In genomic region chr12:9402432-9403040, GRCh38 we compare ENCODE assay signal across 7 cellular contexts.
A peak's percentile ranks its signal among the peaks of the same experiment; 100 is the strongest.
DNase-seq lines count a peak whose midpoint lies in the region; ATAC-seq and TF ChIP-seq lines count a peak whose summit lies in the region.
"Not testable (repeated sequence)": the region's sequence is repeated elsewhere in the genome, so short reads cannot be mapped to it uniquely, and the experiment has no call there.

No MANE protein-coding gene starts in this region.

- POLR2A ChIA-PET in Panc1 (lab: Charles Lee) = not testable (repeated sequence)

- intact Hi-C loops in Panc1 (cut with micrococcal nuclease; ENCODE audit: unreplicated experiment); cardiac septum (cut with DNase I): not testable (repeated sequence)

- not testable (repeated sequence) for H3K9me3 ChIP-seq in ES-I3 (ENCODE audit: control insufficient read depth, insufficient read depth, low read length); Panc1 (ENCODE audit: control insufficient read depth, insufficient read depth, low read depth, low read length); WERI-Rb-1 (ENCODE audit: severe bottlenecking)

- DNase-seq in NCI-H1105 treated with DMSO at 0.1 percent for 48 hours (lab: John Stamatoyannopoulos, UW) (peak; percentile 3), NCI-H748 (lab: John Stamatoyannopoulos, UW; ENCODE audit: unreplicated experiment) (peak; percentile 7), cardiac septum (ENCODE audit: low spot score) (peak; percentile 53)
- not testable (repeated sequence) for DNase-seq in Panc1 (ENCODE audit: low read depth, low spot score); WERI-Rb-1; stimulated activated naive CD8-positive, alpha-beta T cell treated with anti-CD3 and anti-CD28 coated beads, Interleukin-15, amount 100 ng/mL, for 72 hours

- H3K27me3 ChIP-seq in Panc1 (ENCODE audit: control insufficient read depth, insufficient read depth, low read length); WERI-Rb-1 (ENCODE audit: insufficient read depth, low read depth, severe bottlenecking): not testable (repeated sequence)

- H3K9me3 Mint-ChIP-seq in stimulated activated naive CD8-positive, alpha-beta T cell treated with anti-CD3 and anti-CD28 coated beads, Interleukin-15, amount 100 ng/mL, for 72 hours = not testable (repeated sequence)

- H3K4me3 Mint-ChIP-seq in stimulated activated naive CD8-positive, alpha-beta T cell treated with anti-CD3 and anti-CD28 coated beads, Interleukin-15, amount 100 ng/mL, for 72 hours = not testable (repeated sequence)

- H3K4me1 Mint-ChIP-seq in stimulated activated naive CD8-positive, alpha-beta T cell treated with anti-CD3 and anti-CD28 coated beads, Interleukin-15, amount 100 ng/mL, for 72 hours = not testable (repeated sequence)

- H3K4me1 ChIP-seq in ES-I3 (ENCODE audit: insufficient read depth, low read length); Panc1 (ENCODE audit: control insufficient read depth, insufficient read depth, low read length): not testable (repeated sequence)

- not testable (repeated sequence) for H3K27ac Mint-ChIP-seq in stimulated activated naive CD8-positive, alpha-beta T cell treated with anti-CD3 and anti-CD28 coated beads, Interleukin-15, amount 100 ng/mL, for 72 hours

- CTCF ChIA-PET in Panc1 (lab: Charles Lee) = not testable (repeated sequence)

- H3K27me3 Mint-ChIP-seq in stimulated activated naive CD8-positive, alpha-beta T cell treated with anti-CD3 and anti-CD28 coated beads, Interleukin-15, amount 100 ng/mL, for 72 hours = not testable (repeated sequence)

- ATAC-seq in Panc1 = peak; percentile 62; the same call in 1 of the 2 replicates
- ATAC-seq in stimulated activated naive CD8-positive, alpha-beta T cell treated with anti-CD3 and anti-CD28 coated beads, Interleukin-15, amount 100 ng/mL, for 72 hours = peak; percentile 40

- BruUV-seq in Panc1 (replicated peaks; lab: Mats Ljungman, UMichigan) = not testable (repeated sequence)

- not testable (repeated sequence) for TF ChIP-seq CTCF in Panc1 (IDR thresholded peaks at IDR 0.05); WERI-Rb-1 (IDR thresholded peaks at IDR 0.05; ENCODE audit: low read depth, low read length)

- H3K4me3 ChIP-seq in Panc1 (ENCODE audit: low read depth in 2 of 2, low read length in 2 of 2) = not testable (repeated sequence)
- peak overlapping the region; percentile 30 for H3K4me3 ChIP-seq in WERI-Rb-1 (ENCODE audit: low read depth, low read length)

- H3K9ac ChIP-seq in ES-I3 (ENCODE audit: low read depth, low read length) = peak overlapping the region; percentile 15; the same call in 1 of the 2 replicates

- not testable (repeated sequence) for H3K27ac ChIP-seq in Panc1 (ENCODE audit: low read length); WERI-Rb-1

- in situ Hi-C loops in Panc1 (cut with HindIII; ENCODE audit: low pct_unique_long_range_greater_than_20kb, low sequenced_read_pairs) = not testable (repeated sequence)

- H3K36me3 ChIP-seq in ES-I3 (ENCODE audit: insufficient read depth, low read length); Panc1 (ENCODE audit: control insufficient read depth, insufficient read depth, low read length); WERI-Rb-1: not testable (repeated sequence)
